In the genomic region with DNA sequence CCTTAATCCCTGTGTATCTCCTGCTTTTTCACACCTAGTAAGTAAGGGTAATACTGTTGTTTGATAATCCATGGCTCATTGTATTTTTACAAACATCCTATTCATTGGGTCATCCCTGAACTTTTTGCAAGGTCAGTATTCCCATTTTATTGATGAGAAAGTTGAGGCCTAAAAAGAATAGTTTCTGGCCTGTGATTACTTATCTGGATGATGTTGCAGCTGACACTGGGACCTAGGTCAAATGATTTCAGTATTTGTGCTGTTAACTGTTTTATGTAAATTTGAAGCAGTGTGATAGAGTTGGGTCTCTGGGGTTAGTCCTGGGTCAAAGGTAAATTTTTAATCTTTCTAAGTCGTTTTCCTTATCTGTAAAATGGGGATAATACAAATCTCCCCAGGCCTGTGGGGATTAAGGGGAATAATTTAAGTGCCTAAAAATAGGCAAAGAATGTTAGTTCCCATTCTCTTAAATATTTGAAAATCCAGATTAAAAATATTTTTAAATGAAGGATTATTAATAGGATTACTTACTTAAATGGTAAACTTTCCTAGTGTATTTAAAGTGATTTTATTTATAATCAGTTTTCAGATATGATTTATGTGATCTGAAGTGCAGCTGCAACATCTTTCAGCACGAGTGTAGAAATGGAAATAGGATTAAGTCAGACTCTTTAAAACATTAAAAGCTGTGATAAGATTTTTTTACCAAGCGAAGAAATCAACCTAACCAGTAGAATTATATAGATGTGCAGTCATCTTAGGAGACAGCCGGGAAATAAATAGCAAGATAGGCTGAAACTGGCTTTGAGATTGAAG, we compare ENCODE assay signal across 11 cellular contexts. TPM values are rescaled to one million over a fixed set of nuclear protein-coding genes. Genes with fewer than 3 reads are reported as not detected.
A peak's percentile ranks its signal among the peaks of the same experiment; 100 is the strongest.
DNase-seq lines count a peak whose midpoint lies in the region; ATAC-seq and TF ChIP-seq lines count a peak whose summit lies in the region.
"Had no signal": no experiment of that assay in that cellular context is flagged by ENCODE, and none has a peak within 500 bp of the region (broad histone marks: within the 10 kb centered on the region; RNA-seq: fewer than 3 reads in every experiment).

No MANE protein-coding gene starts in this region.

- WGBS in psoas muscle, 3 donors = 46 to 52% (median 48%) methylated on average over 4 of the region's 4 CpGs

- H3K4me3 ChIP-seq in HUES48 (ENCODE audit: low read depth, low read length) = no peak overlapping the region
- peak overlapping the region; percentile 100 for H3K4me3 ChIP-seq in adipocyte (ENCODE audit: low read length)
- peak overlapping the region; percentile 96 for H3K4me3 ChIP-seq in psoas muscle

- peaks cover 31% of the 10 kb centered on the region for H3K36me3 Mint-ChIP-seq in T-helper 2 cell treated with Interferon-gamma antibody and Interleukin-4, amounts not matched to agents 5 μg/mL and 100 μg/mL, for 36 hours (ENCODE audit: low read depth)

- in situ Hi-C loops in GM13977 (cut with MboI; ENCODE audit: low pct_unique_long_range_greater_than_20kb, low sequenced_read_pairs, unreplicated experiment) = no loop called here

- ATAC-seq in psoas muscle (no peak), GM21381 (IDR thresholded peaks at IDR 0.05; ENCODE audit: unreplicated experiment) (no peak), GM18873 (IDR thresholded peaks at IDR 0.05; ENCODE audit: low FRiP score, unreplicated experiment) (no peak)

- no peaks in the 10 kb centered on the region for H3K9me3 ChIP-seq in HUES48 (ENCODE audit: control insufficient read depth, insufficient read depth, low read length)
- no peaks in the 10 kb centered on the region for H3K9me3 ChIP-seq in adipocyte (ENCODE audit: control insufficient read depth, low read length)
- no peaks in the 10 kb centered on the region for H3K9me3 ChIP-seq in psoas muscle

- H3K4me3 Mint-ChIP-seq in T-helper 2 cell treated with Interferon-gamma antibody and Interleukin-4, amounts not matched to agents 5 μg/mL and 100 μg/mL, for 36 hours = peak overlapping the region; percentile 67

- H3K27me3 Mint-ChIP-seq in T-helper 2 cell treated with Interferon-gamma antibody and Interleukin-4, amounts not matched to agents 5 μg/mL and 100 μg/mL, for 36 hours (ENCODE audit: low read depth) = no peaks in the 10 kb centered on the region

- H3K4me1 ChIP-seq in HUES48 (ENCODE audit: control insufficient read depth, insufficient read depth, low read length) (peaks cover 38% of the 10 kb centered on the region), adipocyte (ENCODE audit: control insufficient read depth, insufficient read depth, low read length) (peaks cover 58% of the 10 kb centered on the region), psoas muscle (peaks cover 65% of the 10 kb centered on the region)

- TF ChIP-seq CTCF in psoas muscle (IDR thresholded peaks at IDR 0.05) (no peak), GM13977 (IDR thresholded peaks at IDR 0.05; ENCODE audit: extremely low read depth, insufficient read depth, missing control alignments) (no peak)

- H3K36me3 ChIP-seq in HUES48 (ENCODE audit: control insufficient read depth, insufficient read depth, low read length) = 0 out of 2 replicates have a peak, but pooled peaks cover 2% of the 10 kb centered on the region
- H3K36me3 ChIP-seq in adipocyte (ENCODE audit: control insufficient read depth, insufficient read depth, low read length, severe bottlenecking) = no peaks in the 10 kb centered on the region
- no peaks in the 10 kb centered on the region for H3K36me3 ChIP-seq in psoas muscle (ENCODE audit: insufficient read depth in 1 of 2, low read depth in 1 of 2)

- no peak for DNase-seq in T-helper 2 cell treated with Interferon-gamma antibody and Interleukin-4, amounts not matched to agents 5 μg/mL and 100 μg/mL, for 36 hours (ENCODE audit: low spot score)
- DNase-seq in T-helper 2 cell = no peak
- DNase-seq in adipocyte (ENCODE audit: low read depth) = no peak
- no peak for DNase-seq in psoas muscle
- no peak for DNase-seq in GM13977 (ENCODE audit: low spot score)
- DNase-seq: 8988T, NCI-H1105, NCI-H748 treated with DMSO at 0.1 percent for 48 hours had no signal

- H3K27ac ChIP-seq in HUES48 (ENCODE audit: low read depth, low read length) (peak overlapping the region; percentile 53), psoas muscle (peak overlapping the region; percentile 100)

- no peak overlapping the region for H3K27ac Mint-ChIP-seq in T-helper 2 cell treated with Interferon-gamma antibody and Interleukin-4, amounts not matched to agents 5 μg/mL and 100 μg/mL, for 36 hours

- no peaks in the 10 kb centered on the region for H3K9me3 Mint-ChIP-seq in T-helper 2 cell treated with Interferon-gamma antibody and Interleukin-4, amounts not matched to agents 5 μg/mL and 100 μg/mL, for 36 hours

- H3K9ac ChIP-seq in HUES48 (ENCODE audit: low read depth, low read length) = no peak overlapping the region
- peak overlapping the region; percentile 63 for H3K9ac ChIP-seq in adipocyte (ENCODE audit: low read length)

- H3K27me3 ChIP-seq in HUES48 (ENCODE audit: control insufficient read depth, insufficient read depth, low read length) = no peaks in the 10 kb centered on the region
- H3K27me3 ChIP-seq in adipocyte (replicated peaks; ENCODE audit: control insufficient read depth, insufficient read depth, low read length) = no peaks in the 10 kb centered on the region
- no peaks in the 10 kb centered on the region for H3K27me3 ChIP-seq in psoas muscle (ENCODE audit: insufficient read depth in 3 of 3, low read length in 2 of 3)

- peaks cover 40% of the 10 kb centered on the region for H3K4me1 Mint-ChIP-seq in T-helper 2 cell treated with Interferon-gamma antibody and Interleukin-4, amounts not matched to agents 5 μg/mL and 100 μg/mL, for 36 hours (ENCODE audit: low read depth)

- intact Hi-C loops in psoas muscle (cut with DNase I) = loop anchor here (2.0 to 5.0 kb wide), 3 partner anchors 167 to 217 kb away; no protein-coding TSS in a partner anchor

RNA-seq across cellular contexts. Expression of a gene that starts 4.3 kb away (rescaled TPM):
- 10 to 100 TPM; 28.5 to 55.1 (median 32.0) TPM for total RNA-seq in psoas muscle
- 10 to 100 TPM; 27.7 to 46.5 (median 28.1) TPM for polyA plus RNA-seq in psoas muscle
